In the genomic region with DNA sequence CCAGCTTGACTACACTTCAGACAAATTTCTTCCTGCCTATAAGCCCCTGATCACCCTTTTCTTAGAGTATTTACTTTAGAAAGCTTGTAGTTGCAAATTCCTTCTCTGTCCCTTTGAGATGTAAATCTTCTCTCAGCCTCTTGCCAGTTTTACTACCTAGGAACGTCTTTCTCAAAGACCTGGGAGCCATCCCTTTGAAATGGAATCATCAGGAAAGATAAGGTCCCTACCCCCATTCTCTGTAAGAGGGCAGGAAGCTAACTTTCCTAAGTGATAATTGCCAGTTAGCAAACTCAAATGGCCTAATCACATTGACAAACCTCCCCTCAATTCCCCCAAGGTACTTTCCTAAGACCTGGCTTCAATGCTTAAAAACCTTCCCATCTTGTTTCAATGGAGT, we compare ENCODE assay signal across 19 cellular contexts.
DNase-seq lines count a peak whose midpoint lies in the region; ATAC-seq and TF ChIP-seq lines count a peak whose summit lies in the region.
"Had no signal": no experiment of that assay in that cellular context is flagged by ENCODE, and none has a peak within 500 bp of the region (broad histone marks: within the 10 kb centered on the region; RNA-seq: fewer than 3 reads in every experiment).

No MANE protein-coding gene starts in this region.

- H3K4me3 Mint-ChIP-seq in GM23338 (no peak overlapping the region), mesothelial cell of epicardium (no peak overlapping the region)
- no peak overlapping the region for H3K4me3 Mint-ChIP-seq in CD8-positive, alpha-beta memory T cell

- no peaks in the 10 kb centered on the region for H3K9me2 ChIP-seq in GM23338 (ENCODE audit: insufficient read depth)

- peaks cover 15% of the 10 kb centered on the region; the same call in 1 of the 2 replicates for H4K20me1 ChIP-seq in GM23338 (replicated peaks; ENCODE audit: insufficient read depth)

- H3K9me3 Mint-ChIP-seq in GM23338 (no peaks in the 10 kb centered on the region), mesothelial cell of epicardium (no peaks in the 10 kb centered on the region)
- H3K9me3 Mint-ChIP-seq in CD8-positive, alpha-beta memory T cell, result no peaks in the 10 kb centered on the region

- peak; percentile 95 for DNase-seq in GM23338 (ENCODE audit: low spot score)
- DNase-seq in NCI-H69 (lab: John Stamatoyannopoulos, UW), result peak; percentile 80
- DNase-seq in iPS DF 4.7 (ENCODE audit: extremely low read depth, low spot score), result peak; percentile 87
- no peak for DNase-seq in mesothelial cell of epicardium (ENCODE audit: low spot score in 2 of 2, unreplicated experiment in 2 of 2)
- no peak for DNase-seq in NCI-H82 treated with DMSO at 0.1 percent for 48 hours (lab: John Stamatoyannopoulos, UW; ENCODE audit: unreplicated experiment)
- no peak for DNase-seq in substantia nigra (lab: John Stamatoyannopoulos, UW)
- DNase-seq in NK-92 treated with Interleukin-12 subunit alpha and Interleukin-12 subunit beta, amount 100 ng/mL, for 24 hours (lab: John Stamatoyannopoulos, UW), result no peak
- no peak for DNase-seq in CD8-positive, alpha-beta memory T cell
- DNase-seq: AML-193, C1 segment of cervical spinal cord, GDM1, IMR-90, NCI-H1092 treated with DMSO at 0.1 percent for 48 hours, NCI-H2081, NCI-H748 treated with DMSO at 0.1 percent for 48 hours, Peyer's patch, SJCRH30 had no signal

- H3K27ac ChIP-seq in GM23338 (ENCODE audit: low read depth) (no peak overlapping the region), substantia nigra (ENCODE audit: low read depth, low read length, poor library complexity, severe bottlenecking) (no peak overlapping the region)
- H3K27ac ChIP-seq in CD8-positive, alpha-beta memory T cell (ENCODE audit: low read depth, low read length), result no peak overlapping the region
- H3K27ac ChIP-seq: KMS-11, Peyer's patch, SJCRH30 had no signal

- H2AFZ ChIP-seq in GM23338, result no peak overlapping the region

- H3K9me3 ChIP-seq in CD8-positive, alpha-beta memory T cell (ENCODE audit: low read length), result no peaks in the 10 kb centered on the region
- H3K9me3 ChIP-seq: HAP-1, Peyer's patch, SJCRH30 had no signal

- H3K36me3 Mint-ChIP-seq in GM23338 (ENCODE audit: low read depth) (no peaks in the 10 kb centered on the region), mesothelial cell of epicardium (no peaks in the 10 kb centered on the region)
- H3K36me3 Mint-ChIP-seq in CD8-positive, alpha-beta memory T cell, result peaks cover 0 to 9% (median 0%) of the 10 kb centered on the region in 3 donors

- H3K4me1 Mint-ChIP-seq in GM23338 (peaks cover 43% of the 10 kb centered on the region), mesothelial cell of epicardium (peaks cover 41% of the 10 kb centered on the region)
- H3K4me1 Mint-ChIP-seq in CD8-positive, alpha-beta memory T cell, result peaks cover 25 to 34% (median 28%) of the 10 kb centered on the region in 3 donors

- 0 out of 2 replicates have a peak, but pooled peaks cover 3% of the 10 kb centered on the region for H3F3A ChIP-seq in GM23338 (replicated peaks; ENCODE audit: low read depth)

- ATAC-seq in GM23338, result peak; percentile 98

- no peak overlapping the region for H3K4me3 ChIP-seq in GM23338
- no peak overlapping the region for H3K4me3 ChIP-seq in CD8-positive, alpha-beta memory T cell (ENCODE audit: low read length)
- H3K4me3 ChIP-seq: HAP-1, Peyer's patch, SJCRH30 had no signal

- CTCF ChIA-PET in CD8-positive, alpha-beta memory T cell (lab: Charles Lee), result no interaction called here

- H3K4me2 ChIP-seq in GM23338, result no peak overlapping the region
- H3K4me2 ChIP-seq: KMS-11 had no signal

- no peaks in the 10 kb centered on the region for H3K36me3 ChIP-seq in GM23338 (ENCODE audit: insufficient read depth)
- H3K36me3 ChIP-seq in CD8-positive, alpha-beta memory T cell (ENCODE audit: insufficient read depth, low read length), result no peaks in the 10 kb centered on the region
- H3K36me3 ChIP-seq: HAP-1, Peyer's patch, SJCRH30 had no signal

- H3K27me3 ChIP-seq in GM23338 (ENCODE audit: insufficient read depth), result peaks cover 96% of the 10 kb centered on the region
- H3K27me3 ChIP-seq in CD8-positive, alpha-beta memory T cell (ENCODE audit: insufficient read depth, low read length, poor library complexity, severe bottlenecking), result no peaks in the 10 kb centered on the region
- H3K27me3 ChIP-seq: Peyer's patch, SJCRH30 had no signal

- H3K27ac Mint-ChIP-seq in GM23338, result no peak overlapping the region
- H3K27ac Mint-ChIP-seq in mesothelial cell of epicardium, result peak overlapping the region; percentile 27
- H3K27ac Mint-ChIP-seq in CD8-positive, alpha-beta memory T cell, result no peak overlapping the region

- H3K27me3 Mint-ChIP-seq in GM23338 (ENCODE audit: insufficient read depth, low read depth, poor library complexity), result peaks cover 67% of the 10 kb centered on the region
- peaks cover 8% of the 10 kb centered on the region for H3K27me3 Mint-ChIP-seq in mesothelial cell of epicardium (ENCODE audit: low read depth)
- peaks cover 3 to 8% of the 10 kb centered on the region in 2 donors for H3K27me3 Mint-ChIP-seq in CD8-positive, alpha-beta memory T cell

- POLR2A ChIA-PET in CD8-positive, alpha-beta memory T cell (lab: Charles Lee), result no interaction called here

- H3K4me1 ChIP-seq in GM23338 (ENCODE audit: insufficient read depth), result peaks cover 17% of the 10 kb centered on the region
- peaks cover 5% of the 10 kb centered on the region for H3K4me1 ChIP-seq in CD8-positive, alpha-beta memory T cell (ENCODE audit: insufficient read depth, low read length)

- TF ChIP-seq CTCF in GM23338 (conservative IDR thresholded peaks at IDR 0.05; ENCODE audit: low read depth in 2 of 2) (no peak), mesothelial cell of epicardium (IDR thresholded peaks at IDR 0.05; ENCODE audit: unreplicated experiment) (no peak)

- H3K79me2 ChIP-seq in GM23338 (replicated peaks; ENCODE audit: insufficient read depth), result no peaks in the 10 kb centered on the region

TF ChIP-seq in GM23338, 12 proteins besides CTCF, POLR2A, EP300 and RAD21:
- TF ChIP-seq ETS1 (IDR thresholded peaks at IDR 0.05) (peak; percentile 67; the same call in 1 of the 2 replicates), NANOG (IDR thresholded peaks at IDR 0.05; ENCODE audit: borderline replicate concordance) (peak; percentile 90), POLR2AphosphoS5 (IDR thresholded peaks at IDR 0.05; ENCODE audit: low read depth) (peak; percentile 79), ZNF114 (CRISPR knock-in tag; IDR thresholded peaks at IDR 0.05) (no peak)

Comparison
In these comparisons a context has a peak if more than half of its experiments do, and no peak if none do; other contexts are left out.
1. DNase-seq: peak in GM23338 (single experiment), NCI-H69 (single experiment) and iPS DF 4.7 (single experiment); none in mesothelial cell of epicardium (0 of 2), NCI-H82 treated with DMSO at 0.1 percent for 48 hours (single experiment), substantia nigra (0 of 49), NK-92 treated with Interleukin-12 subunit alpha and Interleukin-12 subunit beta, amount 100 ng/mL, for 24 hours (single experiment) and CD8-positive, alpha-beta memory T cell (0 of 5).